In the genomic region with DNA sequence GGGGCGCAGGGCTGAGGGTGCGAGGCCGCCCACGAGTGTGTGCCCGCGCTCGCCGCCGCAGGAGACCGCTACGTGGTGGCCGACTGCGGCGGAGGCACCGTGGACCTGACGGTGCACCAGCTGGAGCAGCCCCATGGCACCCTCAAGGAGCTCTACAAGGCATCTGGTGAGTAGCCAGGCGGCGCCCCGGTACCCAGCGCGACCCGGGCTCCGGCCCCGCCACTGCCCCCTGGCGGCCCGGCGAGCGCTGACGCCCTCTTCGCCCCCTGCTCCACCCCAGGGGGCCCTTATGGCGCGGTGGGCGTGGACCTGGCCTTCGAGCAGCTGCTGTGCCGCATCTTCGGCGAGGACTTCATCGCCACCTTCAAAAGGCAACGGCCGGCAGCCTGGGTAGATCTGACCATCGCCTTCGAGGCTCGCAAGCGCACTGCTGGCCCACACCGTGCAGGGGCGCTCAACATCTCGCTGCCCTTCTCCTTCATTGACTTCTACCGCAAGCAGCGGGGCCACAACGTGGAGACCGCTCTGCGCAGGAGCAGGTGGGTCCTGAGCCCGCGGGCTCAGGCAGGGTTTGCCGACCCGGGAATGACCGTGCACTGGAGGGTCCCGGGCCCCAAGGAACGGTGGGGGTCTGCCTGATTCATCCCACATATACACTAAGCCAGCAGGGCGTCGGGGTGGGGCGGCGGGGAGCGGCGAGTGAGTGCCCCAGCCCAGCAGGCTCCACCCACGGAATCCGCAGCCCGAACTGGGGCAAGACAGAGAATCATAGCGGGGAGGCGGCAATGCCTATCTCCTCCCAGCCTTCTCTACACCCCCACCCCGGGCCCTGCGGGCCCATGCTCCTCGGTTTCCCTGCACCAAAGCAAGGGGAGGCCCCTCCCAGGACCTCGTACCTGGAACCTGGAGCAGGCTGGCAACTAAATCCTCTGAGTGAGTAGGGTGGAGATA, we compare ENCODE assay signal across 1 cellular context.
TF ChIP-seq lines count a peak whose summit lies in the region.

No MANE protein-coding gene starts in this region.

TF ChIP-seq in HepG2, 621 proteins besides CTCF, POLR2A, EP300 and RAD21 (continued from another document):
- TF ChIP-seq, protein P1, sequence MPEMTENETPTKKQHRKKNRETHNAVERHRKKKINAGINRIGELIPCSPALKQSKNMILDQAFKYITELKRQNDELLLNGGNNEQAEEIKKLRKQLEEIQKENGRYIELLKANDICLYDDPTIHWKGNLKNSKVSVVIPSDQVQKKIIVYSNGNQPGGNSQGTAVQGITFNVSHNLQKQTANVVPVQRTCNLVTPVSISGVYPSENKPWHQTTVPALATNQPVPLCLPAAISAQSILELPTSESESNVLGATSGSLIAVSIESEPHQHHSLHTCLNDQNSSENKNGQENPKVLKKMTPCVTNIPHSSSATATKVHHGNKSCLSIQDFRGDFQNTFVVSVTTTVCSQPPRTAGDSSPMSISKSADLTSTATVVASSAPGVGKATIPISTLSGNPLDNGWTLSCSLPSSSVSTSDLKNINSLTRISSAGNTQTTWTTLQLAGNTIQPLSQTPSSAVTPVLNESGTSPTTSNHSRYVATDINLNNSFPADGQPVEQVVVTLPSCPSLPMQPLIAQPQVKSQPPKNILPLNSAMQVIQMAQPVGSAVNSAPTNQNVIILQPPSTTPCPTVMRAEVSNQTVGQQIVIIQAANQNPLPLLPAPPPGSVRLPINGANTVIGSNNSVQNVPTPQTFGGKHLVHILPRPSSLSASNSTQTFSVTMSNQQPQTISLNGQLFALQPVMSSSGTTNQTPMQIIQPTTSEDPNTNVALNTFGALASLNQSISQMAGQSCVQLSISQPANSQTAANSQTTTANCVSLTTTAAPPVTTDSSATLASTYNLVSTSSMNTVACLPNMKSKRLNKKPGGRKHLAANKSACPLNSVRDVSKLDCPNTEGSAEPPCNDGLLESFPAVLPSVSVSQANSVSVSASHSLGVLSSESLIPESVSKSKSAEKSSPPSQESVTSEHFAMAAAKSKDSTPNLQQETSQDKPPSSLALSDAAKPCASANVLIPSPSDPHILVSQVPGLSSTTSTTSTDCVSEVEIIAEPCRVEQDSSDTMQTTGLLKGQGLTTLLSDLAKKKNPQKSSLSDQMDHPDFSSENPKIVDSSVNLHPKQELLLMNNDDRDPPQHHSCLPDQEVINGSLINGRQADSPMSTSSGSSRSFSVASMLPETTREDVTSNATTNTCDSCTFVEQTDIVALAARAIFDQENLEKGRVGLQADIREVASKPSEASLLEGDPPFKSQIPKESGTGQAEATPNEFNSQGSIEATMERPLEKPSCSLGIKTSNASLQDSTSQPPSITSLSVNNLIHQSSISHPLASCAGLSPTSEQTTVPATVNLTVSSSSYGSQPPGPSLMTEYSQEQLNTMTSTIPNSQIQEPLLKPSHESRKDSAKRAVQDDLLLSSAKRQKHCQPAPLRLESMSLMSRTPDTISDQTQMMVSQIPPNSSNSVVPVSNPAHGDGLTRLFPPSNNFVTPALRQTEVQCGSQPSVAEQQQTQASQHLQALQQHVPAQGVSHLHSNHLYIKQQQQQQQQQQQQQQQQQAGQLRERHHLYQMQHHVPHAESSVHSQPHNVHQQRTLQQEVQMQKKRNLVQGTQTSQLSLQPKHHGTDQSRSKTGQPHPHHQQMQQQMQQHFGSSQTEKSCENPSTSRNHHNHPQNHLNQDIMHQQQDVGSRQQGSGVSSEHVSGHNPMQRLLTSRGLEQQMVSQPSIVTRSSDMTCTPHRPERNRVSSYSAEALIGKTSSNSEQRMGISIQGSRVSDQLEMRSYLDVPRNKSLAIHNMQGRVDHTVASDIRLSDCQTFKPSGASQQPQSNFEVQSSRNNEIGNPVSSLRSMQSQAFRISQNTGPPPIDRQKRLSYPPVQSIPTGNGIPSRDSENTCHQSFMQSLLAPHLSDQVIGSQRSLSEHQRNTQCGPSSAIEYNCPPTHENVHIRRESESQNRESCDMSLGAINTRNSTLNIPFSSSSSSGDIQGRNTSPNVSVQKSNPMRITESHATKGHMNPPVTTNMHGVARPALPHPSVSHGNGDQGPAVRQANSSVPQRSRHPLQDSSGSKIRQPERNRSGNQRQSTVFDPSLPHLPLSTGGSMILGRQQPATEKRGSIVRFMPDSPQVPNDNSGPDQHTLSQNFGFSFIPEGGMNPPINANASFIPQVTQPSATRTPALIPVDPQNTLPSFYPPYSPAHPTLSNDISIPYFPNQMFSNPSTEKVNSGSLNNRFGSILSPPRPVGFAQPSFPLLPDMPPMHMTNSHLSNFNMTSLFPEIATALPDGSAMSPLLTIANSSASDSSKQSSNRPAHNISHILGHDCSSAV (CRISPR knock-in tag; IDR thresholded peaks at IDR 0.05; ENCODE audit: borderline replicate concordance): no peak
